ENCODE assay signal across 33 cellular contexts in the genomic region with DNA sequence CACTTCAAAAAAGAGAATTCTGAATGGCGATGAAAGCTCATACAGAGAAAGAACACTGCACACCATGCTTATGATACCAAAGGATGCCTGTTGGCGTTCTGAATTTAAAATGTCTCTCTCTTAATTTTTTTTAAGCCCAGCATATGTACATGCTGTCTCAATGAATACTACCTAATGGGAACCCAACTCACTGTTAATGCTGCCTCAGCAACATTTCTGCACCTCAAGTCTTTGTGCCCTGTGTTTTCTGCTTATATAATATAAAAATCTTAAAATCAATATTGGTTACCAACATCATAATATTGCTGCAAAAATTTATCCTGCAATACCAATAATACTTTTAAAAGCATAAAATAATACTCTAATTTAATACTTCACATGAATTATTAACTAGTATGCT.
"Had no signal": no experiment of that assay in that cellular context is flagged by ENCODE, and none has a peak within 500 bp of the region (broad histone marks: within the 10 kb centered on the region; RNA-seq: fewer than 3 reads in every experiment).

No MANE protein-coding gene starts in this region.

- ATAC-seq: activated CD8-positive, alpha-beta T cell treated with anti-CD3 and anti-CD28 coated beads for 36 hours; activated naive CD4-positive, alpha-beta T cell treated with anti-CD3 and anti-CD28 coated beads, Interleukin-2, amount 50 U/mL, for 72 hours; activated T-cell treated with anti-CD3 and anti-CD28 coated beads, Interleukin-2, amount 50 U/mL, for 4 hours; activated T-cell treated with anti-CD3 and anti-CD28 coated beads, Interleukin-2, amount 50 U/mL, for 72 hours; activated T-helper 17 cell treated with anti-CD3 and anti-CD28 coated beads, Interleukin-2, amount 50 U/mL, for 72 hours; body of pancreas had no signal

- FAIRE-seq: TTC549 had no signal

- DNase-seq: activated B cell treated with CpG ODN at 0.5 μM for 24 hours; activated CD4-positive, alpha-beta memory T cell treated with anti-CD3 and anti-CD28 coated beads for 36 hours; activated CD4-positive, alpha-beta T cell treated with anti-CD3 and anti-CD28 coated beads for 4 hours; activated CD4-positive, alpha-beta T cell treated with anti-CD3 and anti-CD28 coated beads, Interleukin-2, amount 10 ng/mL, durations not matched to agents 24 days and 14 days; activated CD4-positive, alpha-beta T cell treated with anti-CD3 and anti-CD28 coated beads, Interleukin-2, amount 50 U/mL, for 1 hour; activated CD4-positive, alpha-beta T cell treated with anti-CD3 and anti-CD28 coated beads, Interleukin-2, amount 50 U/mL, for 4 hours; activated CD4-positive, CD25-positive, alpha-beta regulatory T cell treated with anti-CD3 and anti-CD28 coated beads, Interleukin-2, amount 50 U/mL, for 72 hours; activated CD8-positive, alpha-beta memory T cell treated with anti-CD3 and anti-CD28 coated beads, Interleukin-2, amount 50 U/mL, for 4 hours; activated CD8-positive, alpha-beta T cell treated with anti-CD3 and anti-CD28 coated beads for 36 hours; activated effector memory CD4-positive, alpha-beta T cell treated with anti-CD3 and anti-CD28 coated beads, Interleukin-2, amount 50 U/mL, for 16 hours; activated gamma-delta T cell treated with Interleukin-2 at 50 U/mL for 16 hours; activated naive CD4-positive, alpha-beta T cell; activated naive CD4-positive, alpha-beta T cell treated with anti-CD3 and anti-CD28 coated beads for 36 hours; activated naive CD4-positive, alpha-beta T cell treated with anti-CD3 and anti-CD28 coated beads, Interleukin-2, amount 50 U/mL, for 16 hours; activated naive CD8-positive, alpha-beta T cell treated with anti-CD3 and anti-CD28 coated beads for 36 hours; activated T-cell treated with anti-CD3 and anti-CD28 coated beads for 4 hours; activated T-cell treated with anti-CD3 and anti-CD28 coated beads, Interleukin-2, amount 50 U/mL, for 1 hour; activated T-cell treated with anti-CD3 and anti-CD28 coated beads, Interleukin-2, amount 50 U/mL, for 4 hours; activated T-cell treated with anti-CD3 and anti-CD28 coated beads, Interleukin-2, amount 50 U/mL, for 72 hours; adrenal gland; amniotic stem cell; aorta; body of pancreas; brain microvascular endothelial cell; central memory CD4-positive, alpha-beta T cell; T-helper 1 cell; T-helper 2 cell; T-helper 9 cell had no signal

- H3K36me3 ChIP-seq: adrenal gland, brain microvascular endothelial cell, breast epithelium had no signal

- H3K9me3 ChIP-seq: adrenal gland, body of pancreas, breast epithelium had no signal

- H3K27ac ChIP-seq: adrenal gland, body of pancreas, brain microvascular endothelial cell, breast epithelium, VCaP had no signal

- H3K27me3 ChIP-seq: adrenal gland, body of pancreas, brain microvascular endothelial cell, breast epithelium had no signal

- H3K4me3 ChIP-seq: adrenal gland, body of pancreas, breast epithelium had no signal

- H3K4me1 ChIP-seq: adrenal gland, body of pancreas, breast epithelium had no signal
